Comparison of ENCODE assay signal across 14 cellular contexts in the genomic region with DNA sequence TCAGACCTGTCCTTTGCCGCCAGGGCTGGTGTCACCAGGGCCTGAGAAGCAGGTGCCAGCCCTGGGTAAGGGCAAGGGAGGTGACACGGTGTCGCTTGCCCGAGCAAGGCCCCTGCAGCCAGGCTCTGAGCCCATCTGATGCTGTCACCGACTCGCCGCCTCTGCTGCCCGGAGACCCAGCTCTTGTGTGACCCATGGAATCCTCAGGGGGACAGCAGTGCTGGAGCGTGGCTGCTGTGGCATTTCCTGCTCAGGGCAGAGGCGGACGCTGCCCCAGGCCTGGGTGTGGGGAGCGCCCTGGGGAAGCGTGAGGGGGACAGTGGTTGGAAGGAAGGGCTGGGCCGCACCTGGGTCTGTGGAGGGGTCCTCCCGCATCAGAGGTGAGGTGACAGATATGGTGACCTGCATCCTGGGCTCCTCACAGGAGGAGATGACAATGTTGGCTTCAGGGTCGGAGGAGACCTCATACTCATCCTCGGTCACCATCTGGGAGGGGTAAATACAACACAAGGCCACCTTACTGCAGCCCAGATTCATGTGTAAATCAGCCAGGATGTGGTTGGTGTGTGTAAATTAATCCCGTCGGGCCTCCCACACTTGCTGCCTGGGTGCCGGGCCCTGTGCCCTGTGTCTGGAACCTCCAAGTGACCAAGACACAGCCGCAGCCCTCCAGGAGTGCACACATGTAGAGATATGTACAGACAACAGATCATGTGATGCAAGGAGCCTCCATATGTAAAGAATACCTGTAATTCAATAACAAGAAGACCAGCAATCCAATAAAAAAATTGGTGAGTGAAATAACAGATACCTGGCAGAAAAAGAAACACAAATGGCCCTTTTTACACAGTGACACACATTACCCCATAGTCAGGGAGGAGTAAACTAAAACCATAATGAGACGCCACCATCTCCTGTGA. TPM values are rescaled to one million over a fixed set of nuclear protein-coding genes. Genes with fewer than 3 reads are reported as not detected.
DNase-seq lines count a peak whose midpoint lies in the region; ATAC-seq and TF ChIP-seq lines count a peak whose summit lies in the region.
"Had no signal": no experiment of that assay in that cellular context is flagged by ENCODE, and none has a peak within 500 bp of the region (broad histone marks: within the 10 kb centered on the region; RNA-seq: fewer than 3 reads in every experiment).

No MANE protein-coding gene starts in this region.

- H3K4me3 ChIP-seq in CD4-positive, CD25-positive, alpha-beta regulatory T cell (ENCODE audit: low read depth, low read length), result no peak overlapping the region
- no peak overlapping the region for H3K4me3 ChIP-seq in right lobe of liver
- H3K4me3 ChIP-seq: dorsolateral prefrontal cortex had no signal

- no peaks in the 10 kb centered on the region for H3K36me3 Mint-ChIP-seq in CD4-positive, CD25-positive, alpha-beta regulatory T cell
- no peaks in the 10 kb centered on the region for H3K36me3 Mint-ChIP-seq in T-helper 17 cell (ENCODE audit: low read depth)

- peak in 1 of 3 donors; percentile 28 for DNase-seq in CD4-positive, CD25-positive, alpha-beta regulatory T cell
- DNase-seq in T-helper 17 cell (no peak), right lobe of liver (no peak), HT-29 (ENCODE audit: low spot score) (no peak), Kasumi-1 (lab: John Stamatoyannopoulos, UW) (no peak)
- DNase-seq: amniotic stem cell; dorsolateral prefrontal cortex; foreskin melanocyte; KG1; stimulated activated CD4-positive, alpha-beta T cell treated with anti-CD3 and anti-CD28 coated beads, Interleukin-15, amount 100 ng/mL, for 24 hours had no signal

- no peak for ATAC-seq in CD4-positive, CD25-positive, alpha-beta regulatory T cell (ENCODE audit: low read depth in 2 of 2)
- ATAC-seq in T-helper 17 cell (no peak), right lobe of liver (peak in 3 of 4 donors; percentile 11 to 35 (median 11)), GM18868 (IDR thresholded peaks at IDR 0.05; ENCODE audit: unreplicated experiment) (no peak)

- peak overlapping the region; percentile 54 to 75 (median 66) for H3K4me3 Mint-ChIP-seq in CD4-positive, CD25-positive, alpha-beta regulatory T cell
- peak overlapping the region; percentile 47 for H3K4me3 Mint-ChIP-seq in T-helper 17 cell
- H3K4me3 Mint-ChIP-seq: neural crest cell had no signal

- H3K27me3 Mint-ChIP-seq in CD4-positive, CD25-positive, alpha-beta regulatory T cell, result no peaks in the 10 kb centered on the region
- H3K27me3 Mint-ChIP-seq in T-helper 17 cell, result no peaks in the 10 kb centered on the region

- no peak for TF ChIP-seq POLR2A in right lobe of liver (IDR thresholded peaks at IDR 0.05)

- 72% methylated on average over 5 of the region's 22 CpGs for WGBS in right lobe of liver (ENCODE audit: insufficient coverage, low coverage, low lambda C conversion rate, missing lambda C conversion rate)

- TF ChIP-seq CTCF in right lobe of liver (IDR thresholded peaks at IDR 0.05), result no peak

- H3K4me1 ChIP-seq in CD4-positive, CD25-positive, alpha-beta regulatory T cell (ENCODE audit: control insufficient read depth, insufficient read depth, low read length, poor library complexity, severe bottlenecking), result peaks cover 39% of the 10 kb centered on the region
- no peaks in the 10 kb centered on the region for H3K4me1 ChIP-seq in right lobe of liver

- peak overlapping the region; percentile 77 to 95 (median 94) for H3K27ac Mint-ChIP-seq in CD4-positive, CD25-positive, alpha-beta regulatory T cell
- peak overlapping the region; percentile 9 for H3K27ac Mint-ChIP-seq in T-helper 17 cell

- no peaks in the 10 kb centered on the region for H3K9me3 ChIP-seq in CD4-positive, CD25-positive, alpha-beta regulatory T cell (ENCODE audit: control insufficient read depth in 2 of 2, low read length in 2 of 2)
- H3K9me3 ChIP-seq in T-helper 17 cell (ENCODE audit: control insufficient read depth, low read length, poor library complexity, severe bottlenecking), result no peaks in the 10 kb centered on the region
- H3K9me3 ChIP-seq in right lobe of liver, result no peaks in the 10 kb centered on the region

- peak overlapping the region; percentile 72 for H3K27ac ChIP-seq in CD4-positive, CD25-positive, alpha-beta regulatory T cell (ENCODE audit: insufficient read depth, low read length, poor library complexity, severe bottlenecking)
- peak overlapping the region; percentile 29 to 54 (median 31) for H3K27ac ChIP-seq in right lobe of liver
- H3K27ac ChIP-seq: C4-2B had no signal

- H3K4me1 Mint-ChIP-seq in CD4-positive, CD25-positive, alpha-beta regulatory T cell, result peaks cover 6 to 50% (median 30%) of the 10 kb centered on the region in 4 donors
- H3K4me1 Mint-ChIP-seq in T-helper 17 cell, result peaks cover 26% of the 10 kb centered on the region
- H3K4me1 Mint-ChIP-seq: neural crest cell had no signal

- H3K27me3 ChIP-seq in CD4-positive, CD25-positive, alpha-beta regulatory T cell (ENCODE audit: control insufficient read depth, insufficient read depth, low read length), result no peaks in the 10 kb centered on the region
- no peaks in the 10 kb centered on the region for H3K27me3 ChIP-seq in right lobe of liver
- H3K27me3 ChIP-seq: dorsolateral prefrontal cortex had no signal

- intact Hi-C loops in right lobe of liver (cut with DNase I), result no loop called here

- H3K9me3 Mint-ChIP-seq in CD4-positive, CD25-positive, alpha-beta regulatory T cell, result peaks cover 0 to 2% (median 0%) of the 10 kb centered on the region in 7 donors
- H3K9me3 Mint-ChIP-seq: neural crest cell had no signal

- no peaks in the 10 kb centered on the region for H3K36me3 ChIP-seq in CD4-positive, CD25-positive, alpha-beta regulatory T cell (ENCODE audit: control insufficient read depth, insufficient read depth, low read length)
- no peaks in the 10 kb centered on the region for H3K36me3 ChIP-seq in right lobe of liver

RNA-seq across cellular contexts. Expression of a gene that starts 27.6 kb away (rescaled TPM):
- 1.4 TPM for total RNA-seq in CD4-positive, CD25-positive, alpha-beta regulatory T cell
- 1 to 10 TPM; 1.4 to 4.7 (median 2.3) TPM for polyA plus RNA-seq in CD4-positive, CD25-positive, alpha-beta regulatory T cell
- total RNA-seq in T-helper 17 cell, result 10 to 100 TPM; 10.0 to 13.3 TPM
- 1 to 10 TPM in 3 of 6 experiments, under 1 TPM in 3; 0.49 to 2.5 (median 0.90) TPM for total RNA-seq in right lobe of liver
- 0.92 TPM in 1 of 2 replicates, not detected in the other for total RNA-seq in HT-29 (2014; rRNA removed; shearing (Covaris generic))
- total RNA-seq: neural crest cell had no signal

RNA-seq across cellular contexts. Expression of a gene that starts 41.7 kb away (rescaled TPM):
- total RNA-seq in CD4-positive, CD25-positive, alpha-beta regulatory T cell, result not detected
- under 1 TPM in 2 of 4 donors, not detected in 2; 0.08 to 0.09 TPM for polyA plus RNA-seq in CD4-positive, CD25-positive, alpha-beta regulatory T cell
- total RNA-seq in T-helper 17 cell (not detected), right lobe of liver (not detected)
- not detected in 2 replicates for total RNA-seq in HT-29 (2014; rRNA removed; shearing (Covaris generic))
- total RNA-seq: kidney epithelial cell, neural crest cell had no signal

RNA-seq across cellular contexts. Expression of a gene that starts 51.3 kb away (rescaled TPM):
- 98.0 TPM for total RNA-seq in CD4-positive, CD25-positive, alpha-beta regulatory T cell
- 100 to 1,000 TPM; 143 to 208 (median 177) TPM for polyA plus RNA-seq in CD4-positive, CD25-positive, alpha-beta regulatory T cell
- 10 to 100 TPM; 63.9 to 86.2 TPM for total RNA-seq in T-helper 17 cell
- 10 to 100 TPM; 52.5 to 81.2 (median 61.9) TPM for total RNA-seq in right lobe of liver
- total RNA-seq in HT-29 (2014; rRNA removed; shearing (Covaris generic)), result 50.7 and 59.5 TPM in 2 replicates

RNA-seq across cellular contexts. Expression of a gene that starts 52.2 kb away (rescaled TPM):
- 81.0 TPM for total RNA-seq in CD4-positive, CD25-positive, alpha-beta regulatory T cell
- polyA plus RNA-seq in CD4-positive, CD25-positive, alpha-beta regulatory T cell, result 10 to 100 TPM; 35.0 to 50.2 (median 44.2) TPM
- total RNA-seq in T-helper 17 cell, result 10 to 100 TPM; 71.9 to 75.1 TPM
- total RNA-seq in right lobe of liver, result 10 to 100 TPM; 10.1 to 24.1 (median 12.6) TPM
- total RNA-seq in HT-29 (2014; rRNA removed; shearing (Covaris generic)), result 31.4 TPM in 2 replicates

RNA-seq across cellular contexts. Expression of a gene that starts 55.1 kb away (rescaled TPM):
- total RNA-seq in CD4-positive, CD25-positive, alpha-beta regulatory T cell, result not detected
- 1 to 10 TPM in 1 of 4 donors, under 1 TPM in 3; 0.06 to 1.3 (median 0.57) TPM for polyA plus RNA-seq in CD4-positive, CD25-positive, alpha-beta regulatory T cell
- 1 to 10 TPM; 1.2 to 1.3 TPM for total RNA-seq in T-helper 17 cell
- not detected for total RNA-seq in right lobe of liver
- not detected in 2 replicates for total RNA-seq in HT-29 (2014; rRNA removed; shearing (Covaris generic))

Comparison
In these comparisons a context has a peak if more than half of its experiments do, and no peak if none do; other contexts are left out.
1. ATAC-seq: peak in right lobe of liver (3 of 4); none in CD4-positive, CD25-positive, alpha-beta regulatory T cell (0 of 2), T-helper 17 cell (single experiment) and GM18868 (single experiment).